ENCODE assay signal across 8 cellular contexts in genomic region chr4:1870578-1871443, GRCh38. TPM values are rescaled to one million over a fixed set of nuclear protein-coding genes. Genes with fewer than 3 reads are reported as not detected.
DNase-seq lines count a peak whose midpoint lies in the region; ATAC-seq and TF ChIP-seq lines count a peak whose summit lies in the region.

TSS of gene NSD2 (plus strand) at chr4:1871393. CDS start at chr4:1900655, 29,262 bp downstream.

- no peaks in the 10 kb centered on the region for H3K27me3 Mint-ChIP-seq in activated T-cell treated with anti-CD3 and anti-CD28 coated beads, Interleukin-2, amount 50 U/mL, for 4 hours (ENCODE audit: low read depth)

- TF ChIP-seq POLR2A in Peyer's patch (IDR thresholded peaks at IDR 0.05) (peak; percentile 83 to 94), esophagus muscularis mucosa (IDR thresholded peaks at IDR 0.05; ENCODE audit: low read depth) (peak; percentile 24)

- under 1% methylated on average over 16 of the region's 155 CpGs for WGBS in esophagus muscularis mucosa

- H3K4me1 Mint-ChIP-seq in activated T-cell treated with anti-CD3 and anti-CD28 coated beads, Interleukin-2, amount 50 U/mL, for 4 hours (ENCODE audit: low read depth): peaks cover 32% of the 10 kb centered on the region

- no peaks in the 10 kb centered on the region for H3K9me3 ChIP-seq in Peyer's patch
- no peaks in the 10 kb centered on the region for H3K9me3 ChIP-seq in esophagus muscularis mucosa

- H3K27me3 ChIP-seq in Peyer's patch (no peaks in the 10 kb centered on the region), esophagus muscularis mucosa (peaks cover 0 to 19% (median 0%) of the 10 kb centered on the region in 4 donors)

- TF ChIP-seq CTCF in Peyer's patch (IDR thresholded peaks at IDR 0.05): peak in 1 of 6 experiments; percentile 5
- no peak for TF ChIP-seq CTCF in esophagus muscularis mucosa (IDR thresholded peaks at IDR 0.05)

- no peaks in the 10 kb centered on the region for H3K36me3 Mint-ChIP-seq in activated T-cell treated with anti-CD3 and anti-CD28 coated beads, Interleukin-2, amount 50 U/mL, for 4 hours (ENCODE audit: insufficient read depth)

- H3K4me3 ChIP-seq in Peyer's patch: peak within 1 kb of the TSS; percentile 93 to 99 (median 98)
- H3K4me3 ChIP-seq in esophagus muscularis mucosa: peak within 1 kb of the TSS; percentile 78 to 98 (median 94)

- TF ChIP-seq EP300 in Ishikawa (IDR thresholded peaks at IDR 0.05; ENCODE audit: borderline replicate concordance) (no peak), esophagus muscularis mucosa (IDR thresholded peaks at IDR 0.05) (no peak)

- peak within 1 kb of the TSS; percentile 90 for H3K4me3 Mint-ChIP-seq in activated T-cell treated with anti-CD3 and anti-CD28 coated beads, Interleukin-2, amount 50 U/mL, for 4 hours

- H3K4me1 ChIP-seq in Peyer's patch (peaks cover 0 to 32% (median 6%) of the 10 kb centered on the region in 4 donors), esophagus muscularis mucosa (peaks cover 12 to 33% (median 25%) of the 10 kb centered on the region in 4 donors)

- peak; percentile 100 for DNase-seq in DMS53 (lab: John Stamatoyannopoulos, UW)
- peak; percentile 87 to 95 (median 95) for DNase-seq in Peyer's patch
- peak; percentile 90 for DNase-seq in activated T-cell treated with anti-CD3 and anti-CD28 coated beads, Interleukin-2, amount 50 U/mL, for 4 hours
- DNase-seq in esophagus muscularis mucosa (ENCODE audit: extremely low spot score): peak; percentile 94
- peak; percentile 87 for DNase-seq in myocyte (ENCODE audit: low read depth)
- DNase-seq in stimulated activated CD8-positive, alpha-beta memory T cell treated with anti-CD3 and anti-CD28 coated beads, Interleukin-7, amount 100 ng/mL, for 4 hours (ENCODE audit: low read depth in 2 of 2): peak; percentile 68 to 89

- TF ChIP-seq RAD21 in Ishikawa (IDR thresholded peaks at IDR 0.05; ENCODE audit: low read depth): no peak; the same call in 1 of the 2 replicates

- intact Hi-C loops in esophagus muscularis mucosa (cut with DNase I): no loop called here

- H3K9me3 Mint-ChIP-seq in activated T-cell treated with anti-CD3 and anti-CD28 coated beads, Interleukin-2, amount 50 U/mL, for 4 hours: no peaks in the 10 kb centered on the region

- H3K27ac ChIP-seq in Peyer's patch (peak within 1 kb of the TSS; percentile 97 to 100 (median 100)), esophagus muscularis mucosa (replicated peaks in 1 of 4) (peak within 1 kb of the TSS; percentile 95 to 99 (median 99))

- peak; percentile 52 for ATAC-seq in GM21619 (IDR thresholded peaks at IDR 0.05; ENCODE audit: unreplicated experiment)
- peak; percentile 70 to 71 for ATAC-seq in activated T-cell treated with anti-CD3 and anti-CD28 coated beads, Interleukin-2, amount 50 U/mL, for 4 hours

- H3K36me3 ChIP-seq in Peyer's patch: no peaks in the 10 kb centered on the region
- H3K36me3 ChIP-seq in esophagus muscularis mucosa: no peaks in the 10 kb centered on the region

TF ChIP-seq in Ishikawa, 13 proteins besides CTCF, POLR2A, EP300 and RAD21:
- no peak for TF ChIP-seq YY1 (IDR thresholded peaks at IDR 0.05; ENCODE audit: low read depth)
- TF ChIP-seq TEAD4 (IDR thresholded peaks at IDR 0.05): no peak; the same call in 1 of the 2 replicates
- no peak for TF ChIP-seq FOXM1 (IDR thresholded peaks at IDR 0.05; ENCODE audit: borderline replicate concordance, low read depth)
- TF ChIP-seq, protein P1, sequence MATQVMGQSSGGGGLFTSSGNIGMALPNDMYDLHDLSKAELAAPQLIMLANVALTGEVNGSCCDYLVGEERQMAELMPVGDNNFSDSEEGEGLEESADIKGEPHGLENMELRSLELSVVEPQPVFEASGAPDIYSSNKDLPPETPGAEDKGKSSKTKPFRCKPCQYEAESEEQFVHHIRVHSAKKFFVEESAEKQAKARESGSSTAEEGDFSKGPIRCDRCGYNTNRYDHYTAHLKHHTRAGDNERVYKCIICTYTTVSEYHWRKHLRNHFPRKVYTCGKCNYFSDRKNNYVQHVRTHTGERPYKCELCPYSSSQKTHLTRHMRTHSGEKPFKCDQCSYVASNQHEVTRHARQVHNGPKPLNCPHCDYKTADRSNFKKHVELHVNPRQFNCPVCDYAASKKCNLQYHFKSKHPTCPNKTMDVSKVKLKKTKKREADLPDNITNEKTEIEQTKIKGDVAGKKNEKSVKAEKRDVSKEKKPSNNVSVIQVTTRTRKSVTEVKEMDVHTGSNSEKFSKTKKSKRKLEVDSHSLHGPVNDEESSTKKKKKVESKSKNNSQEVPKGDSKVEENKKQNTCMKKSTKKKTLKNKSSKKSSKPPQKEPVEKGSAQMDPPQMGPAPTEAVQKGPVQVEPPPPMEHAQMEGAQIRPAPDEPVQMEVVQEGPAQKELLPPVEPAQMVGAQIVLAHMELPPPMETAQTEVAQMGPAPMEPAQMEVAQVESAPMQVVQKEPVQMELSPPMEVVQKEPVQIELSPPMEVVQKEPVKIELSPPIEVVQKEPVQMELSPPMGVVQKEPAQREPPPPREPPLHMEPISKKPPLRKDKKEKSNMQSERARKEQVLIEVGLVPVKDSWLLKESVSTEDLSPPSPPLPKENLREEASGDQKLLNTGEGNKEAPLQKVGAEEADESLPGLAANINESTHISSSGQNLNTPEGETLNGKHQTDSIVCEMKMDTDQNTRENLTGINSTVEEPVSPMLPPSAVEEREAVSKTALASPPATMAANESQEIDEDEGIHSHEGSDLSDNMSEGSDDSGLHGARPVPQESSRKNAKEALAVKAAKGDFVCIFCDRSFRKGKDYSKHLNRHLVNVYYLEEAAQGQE (IDR thresholded peaks at IDR 0.05; ENCODE audit: low read depth): no peak
- TF ChIP-seq TAF1 (IDR thresholded peaks at IDR 0.05; ENCODE audit: low read depth): peak; percentile 46; the same call in 1 of the 2 replicates
- TF ChIP-seq EGR1 (IDR thresholded peaks at IDR 0.05): no peak
- TF ChIP-seq NFIC (IDR thresholded peaks at IDR 0.05): no peak
- TF ChIP-seq MAX (IDR thresholded peaks at IDR 0.05): peak; percentile 97
- no peak for TF ChIP-seq USF1 (IDR thresholded peaks at IDR 0.05)
- no peak for TF ChIP-seq CEBPB (IDR thresholded peaks at IDR 0.05)
- TF ChIP-seq CREB1 (IDR thresholded peaks at IDR 0.05; ENCODE audit: low read depth): no peak
- peak; percentile 46 for TF ChIP-seq ZBTB7A (IDR thresholded peaks at IDR 0.05; ENCODE audit: low read depth)
- no peak; the same call in 1 of the 2 replicates for TF ChIP-seq TCF12 (IDR thresholded peaks at IDR 0.05; ENCODE audit: low read depth)

RNA-seq across cellular contexts. Expression of gene NSD2, which starts in this region (rescaled TPM):
- total RNA-seq in Peyer's patch (100 to 1,000 TPM in 2 of 4 donors, 10 to 100 TPM in 2; 56.0 to 255 (median 98.9) TPM), esophagus muscularis mucosa (10 to 100 TPM; 31.8 to 44.2 (median 37.5) TPM), myocyte (23.5 and 28.3 TPM in 2 replicates)
- total RNA-seq in activated T-cell treated with anti-CD3 and anti-CD28 coated beads, Interleukin-2, amount 50 U/mL, for 4 hours: 10 to 100 TPM; 84.0 to 97.0 (median 91.0) TPM
- 22.9 TPM for polyA plus RNA-seq in myocyte (2012)

Comparison
In these comparisons a context has a peak if more than half of its experiments do, and no peak if none do; other contexts are left out.
1. Peak in every context shown above with its lines: DNase-seq, ATAC-seq, H3K4me3 ChIP-seq and H3K27ac ChIP-seq.